Comparison of ENCODE assay signal across 9 cellular contexts in genomic region chr17:77441130-77441920, GRCh38.
DNase-seq lines count a peak whose midpoint lies in the region; ATAC-seq and TF ChIP-seq lines count a peak whose summit lies in the region.
"Had no signal": no experiment of that assay in that cellular context is flagged by ENCODE, and none has a peak within 500 bp of the region (broad histone marks: within the 10 kb centered on the region; RNA-seq: fewer than 3 reads in every experiment).

No MANE protein-coding gene starts in this region.

- H3K4me1 Mint-ChIP-seq in T-helper 2 cell treated with Interferon-gamma antibody and Interleukin-4, amounts not matched to agents 5 μg/mL and 100 μg/mL, for 36 hours (ENCODE audit: low read depth) = peaks cover 88% of the 10 kb centered on the region

- peak overlapping the region; percentile 54 for H3K27ac ChIP-seq in cingulate gyrus (ENCODE audit: low read depth, low read length)
- peak overlapping the region in 3 of 4 donors; percentile 31 to 34 (median 33) for H3K27ac ChIP-seq in gastrocnemius medialis

- in situ Hi-C loops in Caki2 (cut with HindIII; ENCODE audit: low pct_unique_long_range_greater_than_20kb, low sequenced_read_pairs) (no loop called here), gastrocnemius medialis (cut with MboI; ENCODE audit: low sequenced_read_pairs in 4 of 4) (no loop called here)

- H3K36me3 Mint-ChIP-seq in T-helper 2 cell treated with Interferon-gamma antibody and Interleukin-4, amounts not matched to agents 5 μg/mL and 100 μg/mL, for 36 hours (ENCODE audit: low read depth) = peaks cover 27% of the 10 kb centered on the region

- no peaks in the 10 kb centered on the region for H3K27me3 ChIP-seq in gastrocnemius medialis

- H3K9me3 Mint-ChIP-seq in T-helper 2 cell treated with Interferon-gamma antibody and Interleukin-4, amounts not matched to agents 5 μg/mL and 100 μg/mL, for 36 hours = no peaks in the 10 kb centered on the region

- H3K4me3 ChIP-seq in gastrocnemius medialis = no peak overlapping the region

- peak overlapping the region; percentile 99 for H3K27ac Mint-ChIP-seq in T-helper 2 cell treated with Interferon-gamma antibody and Interleukin-4, amounts not matched to agents 5 μg/mL and 100 μg/mL, for 36 hours

- peak; percentile 71 for DNase-seq in Caki2 (ENCODE audit: low read depth)
- peak; percentile 77 for DNase-seq in T-helper 2 cell treated with Interferon-gamma antibody and Interleukin-4, amounts not matched to agents 5 μg/mL and 100 μg/mL, for 36 hours (ENCODE audit: low spot score)
- no peak for DNase-seq in gastrocnemius medialis
- no peak for DNase-seq in middle frontal gyrus (ENCODE audit: extremely low spot score, low spot score)

- H3K36me3 ChIP-seq in gastrocnemius medialis = no peaks in the 10 kb centered on the region

- peaks cover 70 to 71% of the 10 kb centered on the region in 2 donors for H3K4me1 ChIP-seq in gastrocnemius medialis

- TF ChIP-seq POLR2A in gastrocnemius medialis (IDR thresholded peaks at IDR 0.05) = no peak

- ATAC-seq in GM19452 (IDR thresholded peaks at IDR 0.05; ENCODE audit: unreplicated experiment) (peak; percentile 50), HG03571 (IDR thresholded peaks at IDR 0.05; ENCODE audit: unreplicated experiment) (peak; percentile 40), gastrocnemius medialis (no peak), SK-N-SH treated with all-trans-retinoic acid at 6 μM for 48 hours (no peak)
- ATAC-seq: HCT116 had no signal

- no peak for TF ChIP-seq CTCF in gastrocnemius medialis (IDR thresholded peaks at IDR 0.05 in 4 of 5, conservative IDR thresholded peaks at IDR 0.05 in 1 of 5)

- peak overlapping the region; percentile 86 for H3K4me3 Mint-ChIP-seq in T-helper 2 cell treated with Interferon-gamma antibody and Interleukin-4, amounts not matched to agents 5 μg/mL and 100 μg/mL, for 36 hours

- intact Hi-C loops in gastrocnemius medialis (cut with DNase I; ENCODE audit: low total_unique reads) = no loop called here

- no peaks in the 10 kb centered on the region for H3K27me3 Mint-ChIP-seq in T-helper 2 cell treated with Interferon-gamma antibody and Interleukin-4, amounts not matched to agents 5 μg/mL and 100 μg/mL, for 36 hours (ENCODE audit: low read depth)

- H3K9me3 ChIP-seq in gastrocnemius medialis = no peaks in the 10 kb centered on the region

TF ChIP-seq in SK-N-SH treated with all-trans-retinoic acid at 6 μM for 48 hours, 23 proteins besides CTCF, POLR2A, EP300 and RAD21:
- no peak for TF ChIP-seq RARB (CRISPR knock-in tag; IDR thresholded peaks at IDR 0.05)
- TF ChIP-seq, protein P1, sequence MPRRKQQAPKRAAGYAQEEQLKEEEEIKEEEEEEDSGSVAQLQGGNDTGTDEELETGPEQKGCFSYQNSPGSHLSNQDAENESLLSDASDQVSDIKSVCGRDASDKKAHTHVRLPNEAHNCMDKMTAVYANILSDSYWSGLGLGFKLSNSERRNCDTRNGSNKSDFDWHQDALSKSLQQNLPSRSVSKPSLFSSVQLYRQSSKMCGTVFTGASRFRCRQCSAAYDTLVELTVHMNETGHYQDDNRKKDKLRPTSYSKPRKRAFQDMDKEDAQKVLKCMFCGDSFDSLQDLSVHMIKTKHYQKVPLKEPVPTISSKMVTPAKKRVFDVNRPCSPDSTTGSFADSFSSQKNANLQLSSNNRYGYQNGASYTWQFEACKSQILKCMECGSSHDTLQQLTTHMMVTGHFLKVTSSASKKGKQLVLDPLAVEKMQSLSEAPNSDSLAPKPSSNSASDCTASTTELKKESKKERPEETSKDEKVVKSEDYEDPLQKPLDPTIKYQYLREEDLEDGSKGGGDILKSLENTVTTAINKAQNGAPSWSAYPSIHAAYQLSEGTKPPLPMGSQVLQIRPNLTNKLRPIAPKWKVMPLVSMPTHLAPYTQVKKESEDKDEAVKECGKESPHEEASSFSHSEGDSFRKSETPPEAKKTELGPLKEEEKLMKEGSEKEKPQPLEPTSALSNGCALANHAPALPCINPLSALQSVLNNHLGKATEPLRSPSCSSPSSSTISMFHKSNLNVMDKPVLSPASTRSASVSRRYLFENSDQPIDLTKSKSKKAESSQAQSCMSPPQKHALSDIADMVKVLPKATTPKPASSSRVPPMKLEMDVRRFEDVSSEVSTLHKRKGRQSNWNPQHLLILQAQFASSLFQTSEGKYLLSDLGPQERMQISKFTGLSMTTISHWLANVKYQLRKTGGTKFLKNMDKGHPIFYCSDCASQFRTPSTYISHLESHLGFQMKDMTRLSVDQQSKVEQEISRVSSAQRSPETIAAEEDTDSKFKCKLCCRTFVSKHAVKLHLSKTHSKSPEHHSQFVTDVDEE (CRISPR knock-in tag; IDR thresholded peaks at IDR 0.05) = no peak
- TF ChIP-seq OSR1 (CRISPR knock-in tag; IDR thresholded peaks at IDR 0.05) = no peak
- no peak for TF ChIP-seq CREB5 (CRISPR knock-in tag; IDR thresholded peaks at IDR 0.05; ENCODE audit: low read depth)
- TF ChIP-seq ZNF8 (CRISPR knock-in tag; IDR thresholded peaks at IDR 0.05) = no peak
- no peak for TF ChIP-seq ZNF565 (CRISPR knock-in tag; conservative IDR thresholded peaks at IDR 0.05; ENCODE audit: low read depth)
- TF ChIP-seq TCF4 (CRISPR knock-in tag; IDR thresholded peaks at IDR 0.05; ENCODE audit: borderline replicate concordance) = no peak
- TF ChIP-seq SNAI2 (CRISPR knock-in tag; IDR thresholded peaks at IDR 0.05) = no peak
- no peak for TF ChIP-seq POU6F1 (CRISPR knock-in tag; IDR thresholded peaks at IDR 0.05; ENCODE audit: borderline replicate concordance, low read depth)
- TF ChIP-seq ISL1 (CRISPR knock-in tag; IDR thresholded peaks at IDR 0.05) = no peak

Comparison
In these comparisons a context has a peak if more than half of its experiments do, and no peak if none do; other contexts are left out.
1. DNase-seq: peak in Caki2 (single experiment) and T-helper 2 cell treated with Interferon-gamma antibody and Interleukin-4, amounts not matched to agents 5 μg/mL and 100 μg/mL, for 36 hours (single experiment); none in gastrocnemius medialis (0 of 2) and middle frontal gyrus (single experiment).
2. ATAC-seq: peak in GM19452 (single experiment) and HG03571 (single experiment); none in gastrocnemius medialis (0 of 2) and SK-N-SH treated with all-trans-retinoic acid at 6 μM for 48 hours (single experiment).